In the genomic region with DNA sequence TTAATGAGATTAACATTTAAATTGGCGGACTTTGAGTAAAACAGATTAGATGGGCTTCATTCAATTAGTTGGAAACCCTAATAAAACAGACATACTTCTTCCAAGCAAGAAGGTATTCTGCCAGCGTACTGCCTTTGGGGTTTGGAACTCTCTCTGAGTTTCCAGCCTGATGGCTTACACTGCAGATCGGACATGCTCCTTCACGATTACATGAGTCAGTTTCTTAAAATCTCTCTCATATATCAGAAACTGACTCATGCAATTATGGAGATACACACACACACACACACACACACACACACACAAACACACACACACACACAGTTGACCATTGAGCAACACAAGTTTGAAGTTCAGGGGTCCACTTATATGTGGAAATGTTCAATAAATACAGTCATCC, we compare ENCODE assay signal across 28 cellular contexts.
"Had no signal": no experiment of that assay in that cellular context is flagged by ENCODE, and none has a peak within 500 bp of the region (broad histone marks: within the 10 kb centered on the region; RNA-seq: fewer than 3 reads in every experiment).

No MANE protein-coding gene starts in this region.

- H3K36me3 Mint-ChIP-seq: natural killer cell; neural progenitor cell; stimulated activated effector memory CD8-positive, alpha-beta T cell treated with anti-CD3 and anti-CD28 coated beads, Interleukin-12 subunit alpha, Interleukin-12 subunit beta, amount 100 ng/mL, for 72 hours; stimulated activated naive B cell treated with anti-CD40 and anti-IgM and Interleukin-4, amounts not matched to agents 10 μg/mL and 1 μg/mL and 100 μg/mL, for 72 hours had no signal

- H3K4me1 ChIP-seq: neural progenitor cell, parathyroid adenoma, psoas muscle, right lobe of liver, sigmoid colon, stomach, thyroid gland, tibial nerve, upper lobe of left lung, vagina had no signal

- H3K4me3 Mint-ChIP-seq: natural killer cell; nephron; neural progenitor cell; stimulated activated effector memory CD8-positive, alpha-beta T cell treated with anti-CD3 and anti-CD28 coated beads, Interleukin-12 subunit alpha, Interleukin-12 subunit beta, amount 100 ng/mL, for 72 hours; stimulated activated naive B cell treated with anti-CD40 and anti-IgM and Interleukin-4, amounts not matched to agents 10 μg/mL and 1 μg/mL and 100 μg/mL, for 72 hours; stimulated activated naive CD8-positive, alpha-beta T cell treated with anti-CD3 and anti-CD28 coated beads, Interleukin-15, Interleukin-2, amounts not matched to agents 100 ng/mL and 50 ng/mL, for 24 hours had no signal

- H3K27me3 Mint-ChIP-seq: stimulated activated naive B cell treated with anti-CD40 and anti-IgM and Interleukin-4, amounts not matched to agents 10 μg/mL and 1 μg/mL and 100 μg/mL, for 72 hours; stimulated activated naive CD8-positive, alpha-beta T cell treated with anti-CD3 and anti-CD28 coated beads, Interleukin-15, Interleukin-2, amounts not matched to agents 100 ng/mL and 50 ng/mL, for 24 hours had no signal

- H3K79me2 ChIP-seq: parathyroid adenoma had no signal

- H3K4me3 ChIP-seq: neural progenitor cell, ovary, psoas muscle, right lobe of liver, sigmoid colon, stomach, thoracic aorta, thyroid gland, tibial nerve, upper lobe of left lung, vagina had no signal

- H3K9me3 ChIP-seq: ovary, psoas muscle, right lobe of liver, sigmoid colon, stomach, thoracic aorta, thyroid gland, upper lobe of left lung, vagina had no signal

- H3K9ac ChIP-seq: neural progenitor cell, parathyroid adenoma had no signal

- H3K4me2 ChIP-seq: neural progenitor cell had no signal

- H3K4me1 Mint-ChIP-seq: natural killer cell; nephron; neural progenitor cell; stimulated activated effector memory CD8-positive, alpha-beta T cell treated with anti-CD3 and anti-CD28 coated beads, Interleukin-12 subunit alpha, Interleukin-12 subunit beta, amount 100 ng/mL, for 72 hours; stimulated activated naive B cell treated with anti-CD40 and anti-IgM and Interleukin-4, amounts not matched to agents 10 μg/mL and 1 μg/mL and 100 μg/mL, for 72 hours had no signal

- H3K9me3 Mint-ChIP-seq: nephron, neural progenitor cell had no signal

- H3K27ac ChIP-seq: neural progenitor cell, ovary, parathyroid adenoma, psoas muscle, right lobe of liver, sigmoid colon, stomach, thoracic aorta, thyroid gland, tibial nerve, upper lobe of left lung, vagina had no signal

- H3K27ac Mint-ChIP-seq: natural killer cell; neural progenitor cell; progenitor cell of endocrine pancreas; stimulated activated effector memory CD8-positive, alpha-beta T cell treated with anti-CD3 and anti-CD28 coated beads, Interleukin-12 subunit alpha, Interleukin-12 subunit beta, amount 100 ng/mL, for 72 hours; stimulated activated naive B cell treated with anti-CD40 and anti-IgM and Interleukin-4, amounts not matched to agents 10 μg/mL and 1 μg/mL and 100 μg/mL, for 72 hours; stimulated activated naive CD8-positive, alpha-beta T cell treated with anti-CD3 and anti-CD28 coated beads, Interleukin-15, Interleukin-2, amounts not matched to agents 100 ng/mL and 50 ng/mL, for 24 hours had no signal

- DNase-seq: natural killer cell; occipital lobe; ovary; posterior cingulate gyrus; psoas muscle; right cardiac atrium; right lobe of liver; sigmoid colon; small intestine; stimulated activated CD4-positive, alpha-beta T cell treated with anti-CD3 and anti-CD28 coated beads, Interleukin-15, amount 100 ng/mL, for 24 hours; stimulated activated CD4-positive, alpha-beta T cell treated with anti-CD3 and anti-CD28 coated beads, Interleukin-2, amount 100 ng/mL, for 24 hours; stimulated activated CD4-positive, alpha-beta T cell treated with anti-CD3 and anti-CD28 coated beads, Interleukin-2, amount 100 ng/mL, for 48 hours; stimulated activated CD4-positive, alpha-beta T cell treated with anti-CD3 and anti-CD28 coated beads, Interleukin-4, amount 100 ng/mL, for 24 hours; stimulated activated naive B cell treated with anti-CD40 and anti-IgM and Interleukin-4, amounts not matched to agents 10 μg/mL and 1 μg/mL and 100 μg/mL, for 72 hours; stimulated activated naive CD4-positive, alpha-beta T cell treated with Interleukin-2 at 50 U/mL for 16 hours; stomach; thyroid gland; trophoblast cell; upper lobe of left lung had no signal

- H2AFZ ChIP-seq: neural progenitor cell, parathyroid adenoma had no signal

- H3K36me3 ChIP-seq: neural progenitor cell, ovary, right lobe of liver, sigmoid colon, stomach, thoracic aorta, thyroid gland, tibial nerve, upper lobe of left lung, vagina had no signal

- H3K27me3 ChIP-seq: neural progenitor cell, ovary, right lobe of liver, sigmoid colon, stomach, thyroid gland, tibial nerve, upper lobe of left lung, vagina had no signal
